In genomic region chr17:42677921-42678781, GRCh38 we compare ENCODE assay signal across 8 cellular contexts. TPM values are rescaled to one million over a fixed set of nuclear protein-coding genes. Genes with fewer than 3 reads are reported as not detected.
DNase-seq lines count a peak whose midpoint lies in the region; ATAC-seq and TF ChIP-seq lines count a peak whose summit lies in the region.

No MANE protein-coding gene starts in this region.

- CTCF ChIA-PET in CD8-positive, alpha-beta memory T cell (lab: Charles Lee) = interaction anchor here (0.6 to 4.9 kb wide), 8 partner anchors 9 to 320 kb away, joined by 4 to 44 read pairs (median 6); partner anchors contain the start of genes PSMC3IP, RETREG3, TUBG1 and VPS25
- CTCF ChIA-PET in T-cell (lab: Charles Lee) = interaction anchor here in 1 of 2 donors (1.3 kb wide), 1 partner anchor 70 kb away, joined by 7 read pairs; no protein-coding TSS in a partner anchor

- POLR2A ChIA-PET in CD8-positive, alpha-beta memory T cell (lab: Charles Lee) = interaction anchor here (0.6 to 1.9 kb wide), 4 partner anchors 95 to 637 kb away, joined by 3 to 8 read pairs (median 4); partner anchors contain the start of genes PSMC3IP and VPS25
- POLR2A ChIA-PET in T-cell (lab: Charles Lee) = no interaction called here

- TF ChIP-seq POLR2A in adrenal gland (IDR thresholded peaks at IDR 0.05) (peak; percentile 15 to 61), heart left ventricle (IDR thresholded peaks at IDR 0.05) (peak in 1 of 2 donors; percentile 32), upper lobe of left lung (IDR thresholded peaks at IDR 0.05) (peak in 3 of 4 donors; percentile 34 to 65 (median 54))

- no peaks in the 10 kb centered on the region for H3K36me3 Mint-ChIP-seq in CD8-positive, alpha-beta memory T cell
- no peaks in the 10 kb centered on the region for H3K36me3 Mint-ChIP-seq in T-cell

- H3K9me3 Mint-ChIP-seq in CD8-positive, alpha-beta memory T cell = no peaks in the 10 kb centered on the region
- H3K9me3 Mint-ChIP-seq in T-cell = no peaks in the 10 kb centered on the region

- peaks cover 36% of the 10 kb centered on the region for H3K79me2 ChIP-seq in GM23248 (ENCODE audit: insufficient read depth)
- peaks cover 9% of the 10 kb centered on the region for H3K79me2 ChIP-seq in parathyroid adenoma

- peak overlapping the region; percentile 66 to 98 (median 82) for H3K27ac Mint-ChIP-seq in CD8-positive, alpha-beta memory T cell
- peak overlapping the region; percentile 75 to 78 for H3K27ac Mint-ChIP-seq in T-cell

- TF ChIP-seq EP300 in upper lobe of left lung (IDR thresholded peaks at IDR 0.05) = no peak

- H3K4me2 ChIP-seq in GM23248 (ENCODE audit: unreplicated experiment) = peak overlapping the region; percentile 90
- peak overlapping the region; percentile 99 for H3K4me2 ChIP-seq in parathyroid adenoma (ENCODE audit: low read length)

- peak; percentile 11 to 29 (median 20) for ATAC-seq in T-cell (replicated peaks in 1 of 4)
- ATAC-seq in heart left ventricle = peak; percentile 42 to 52 (median 45)
- peak; percentile 70 to 79 for ATAC-seq in upper lobe of left lung (ENCODE audit: low FRiP score in 2 of 2)

- peaks cover 81% of the 10 kb centered on the region for H3K4me1 ChIP-seq in CD8-positive, alpha-beta memory T cell (ENCODE audit: insufficient read depth, low read length)
- H3K4me1 ChIP-seq in GM23248 (ENCODE audit: insufficient read depth) (peaks cover 42% of the 10 kb centered on the region), adrenal gland (replicated peaks in 1 of 2) (peaks cover 53 to 79% of the 10 kb centered on the region in 2 donors), heart left ventricle (peaks cover 2 to 89% (median 71%) of the 10 kb centered on the region in 12 donors), parathyroid adenoma (peaks cover 17% of the 10 kb centered on the region), upper lobe of left lung (peaks cover 73 to 88% (median 76%) of the 10 kb centered on the region in 4 donors)

- no peaks in the 10 kb centered on the region for H3K36me3 ChIP-seq in CD8-positive, alpha-beta memory T cell (ENCODE audit: insufficient read depth, low read length)
- H3K36me3 ChIP-seq in GM23248 (ENCODE audit: low read depth) = no peaks in the 10 kb centered on the region
- H3K36me3 ChIP-seq in adrenal gland (replicated peaks in 1 of 2) = peaks cover 0 to 5% of the 10 kb centered on the region in 2 donors
- H3K36me3 ChIP-seq in heart left ventricle = peaks cover 0 to 7% (median 5%) of the 10 kb centered on the region in 9 donors
- no peaks in the 10 kb centered on the region for H3K36me3 ChIP-seq in parathyroid adenoma (ENCODE audit: control insufficient read depth, insufficient read depth, low read length)
- H3K36me3 ChIP-seq in upper lobe of left lung = peaks cover 0 to 5% (median 2%) of the 10 kb centered on the region in 4 donors

- H3K27ac ChIP-seq in CD8-positive, alpha-beta memory T cell (ENCODE audit: low read depth, low read length) = peak overlapping the region; percentile 73
- H3K27ac ChIP-seq in GM23248 (peak overlapping the region; percentile 85), adrenal gland (peak overlapping the region; percentile 84 to 96 (median 91)), heart left ventricle (peak overlapping the region; percentile 76 to 99 (median 96)), parathyroid adenoma (peak overlapping the region; percentile 97), upper lobe of left lung (peak overlapping the region; percentile 91 to 98 (median 93))

- H3K4me3 Mint-ChIP-seq in CD8-positive, alpha-beta memory T cell = peak overlapping the region; percentile 87 to 91 (median 88)
- peak overlapping the region; percentile 84 to 87 (median 86) for H3K4me3 Mint-ChIP-seq in T-cell

- in situ Hi-C loops in GM23248 (cut with MboI) = no loop called here

- peaks cover 39 to 45% of the 10 kb centered on the region in 2 donors for H3K27me3 Mint-ChIP-seq in CD8-positive, alpha-beta memory T cell
- peaks cover 30 to 46% of the 10 kb centered on the region in 2 donors for H3K27me3 Mint-ChIP-seq in T-cell

- H2AFZ ChIP-seq in GM23248 (peak overlapping the region; percentile 68), parathyroid adenoma (peak overlapping the region; percentile 85)

- H3K9me2 ChIP-seq in GM23248 (ENCODE audit: insufficient read depth) = no peaks in the 10 kb centered on the region

- H3K4me1 Mint-ChIP-seq in CD8-positive, alpha-beta memory T cell = peaks cover 51 to 76% (median 63%) of the 10 kb centered on the region in 3 donors
- peaks cover 54 to 68% (median 62%) of the 10 kb centered on the region in 3 donors for H3K4me1 Mint-ChIP-seq in T-cell

- intact Hi-C loops in adrenal gland (cut with DNase I) = loop anchor here in 1 of 2 donors (10.0 kb wide), 1 partner anchor 93 kb away; no protein-coding TSS in a partner anchor
- intact Hi-C loops in heart left ventricle (cut with DNase I) = loop anchor here in 8 of 10 donors (1.0 to 10.0 kb wide), 6 partner anchors 59 to 101 kb away; partner anchors contain the start of genes RETREG3 (in 4 of the 8), TUBG1 (in 4 of the 8) and PSMC3IP (in 2 of the 8)

- H3K27me3 ChIP-seq in CD8-positive, alpha-beta memory T cell (ENCODE audit: insufficient read depth, low read length, poor library complexity, severe bottlenecking) = peaks cover 48% of the 10 kb centered on the region
- H3K27me3 ChIP-seq in GM23248 (replicated peaks; ENCODE audit: insufficient read depth) = no peaks in the 10 kb centered on the region
- no peaks in the 10 kb centered on the region for H3K27me3 ChIP-seq in adrenal gland
- H3K27me3 ChIP-seq in heart left ventricle = peaks cover 0 to 37% (median 0%) of the 10 kb centered on the region in 9 donors
- no peaks in the 10 kb centered on the region for H3K27me3 ChIP-seq in parathyroid adenoma (ENCODE audit: control insufficient read depth, insufficient read depth, low read length)
- peaks cover 0 to 6% (median 3%) of the 10 kb centered on the region in 4 donors for H3K27me3 ChIP-seq in upper lobe of left lung

- H4K20me1 ChIP-seq in GM23248 (ENCODE audit: insufficient read depth) = no peaks in the 10 kb centered on the region

- no peaks in the 10 kb centered on the region for H3K9me3 ChIP-seq in CD8-positive, alpha-beta memory T cell (ENCODE audit: low read length)
- no peaks in the 10 kb centered on the region for H3K9me3 ChIP-seq in GM23248 (ENCODE audit: low read depth)
- H3K9me3 ChIP-seq in adrenal gland (replicated peaks in 1 of 3) = no peaks in the 10 kb centered on the region
- no peaks in the 10 kb centered on the region for H3K9me3 ChIP-seq in heart left ventricle
- H3K9me3 ChIP-seq in parathyroid adenoma (ENCODE audit: control insufficient read depth, low read length) = no peaks in the 10 kb centered on the region
- no peaks in the 10 kb centered on the region for H3K9me3 ChIP-seq in upper lobe of left lung

- 1 to 2% methylated on average over 43 to 51 of the region's 53 CpGs for WGBS in GM23248 (ENCODE audit: low coverage in 1 of 2, low lambda C conversion rate in 2 of 2, missing lambda C conversion rate in 2 of 2), 2 experiments
- WGBS in adrenal gland, 4 donors = 0 to 2% (median 1%) methylated on average over 6 to 53 of the region's 53 CpGs
- 0 to 1% (median 1%) methylated on average over 12 to 53 of the region's 53 CpGs for WGBS in heart left ventricle, 4 donors
- 1% methylated on average over 17 to 23 of the region's 53 CpGs for WGBS in upper lobe of left lung, 2 donors

- peak overlapping the region; percentile 74 for H3K4me3 ChIP-seq in CD8-positive, alpha-beta memory T cell (ENCODE audit: low read length)
- H3K4me3 ChIP-seq in GM23248 = peak overlapping the region; percentile 72
- peak overlapping the region in 3 of 4 donors; percentile 30 to 95 (median 49) for H3K4me3 ChIP-seq in adrenal gland
- H3K4me3 ChIP-seq in heart left ventricle = peak overlapping the region; percentile 28 to 97 (median 85)
- H3K4me3 ChIP-seq in parathyroid adenoma (ENCODE audit: low read depth, low read length) = peak overlapping the region; percentile 88
- peak overlapping the region; percentile 64 to 92 (median 85) for H3K4me3 ChIP-seq in upper lobe of left lung

- peak; percentile 50 to 72 (median 60) for DNase-seq in CD8-positive, alpha-beta memory T cell
- peak; percentile 93 for DNase-seq in GM23248
- peak; percentile 95 for DNase-seq in NCI-H146 (lab: John Stamatoyannopoulos, UW)
- peak in 32 of 34 experiments; percentile 29 to 78 (median 56) for DNase-seq in T-cell
- peak; percentile 88 to 95 (median 91) for DNase-seq in adrenal gland
- DNase-seq in heart left ventricle = peak; percentile 90 to 94 (median 92)
- DNase-seq in upper lobe of left lung = peak; percentile 94 to 98

- TF ChIP-seq CTCF in adrenal gland (IDR thresholded peaks at IDR 0.05) (no peak), heart left ventricle (IDR thresholded peaks at IDR 0.05) (peak in 1 of 12 donors; percentile 12), parathyroid adenoma (IDR thresholded peaks at IDR 0.05) (no peak), upper lobe of left lung (IDR thresholded peaks at IDR 0.05) (no peak)

- H3K9ac ChIP-seq in GM23248 = peak overlapping the region; percentile 77
- H3K9ac ChIP-seq in parathyroid adenoma = peak overlapping the region; percentile 68

- peaks cover 21% of the 10 kb centered on the region for H3F3A ChIP-seq in GM23248 (ENCODE audit: insufficient read depth)

RNA-seq across cellular contexts. Expression of gene PLEKHH3, which starts 1.4 kb away (rescaled TPM):
- under 1 TPM; 0.38 to 0.70 TPM for total RNA-seq in CD8-positive, alpha-beta memory T cell
- not detected for polyA plus RNA-seq in CD8-positive, alpha-beta memory T cell
- total RNA-seq in GM23248 (2014; rRNA removed; shearing (Covaris generic)) = 19.0 and 32.2 TPM in 2 replicates
- polyA plus RNA-seq in GM23248 (2016; fragmentation: Nextera tagmentation; extraction: Ambion mirVana) (6.4 and 7.5 TPM in 2 replicates), adrenal gland (10 to 100 TPM in 2 of 3 donors, 1 to 10 TPM in 1; 1.8 to 73.2 (median 49.6) TPM), heart left ventricle (10 to 100 TPM; 19.5 to 19.9 TPM)
- total RNA-seq in T-cell (1 to 10 TPM in 1 of 5 donors, under 1 TPM in 4; 0.13 to 2.5 (median 0.58) TPM), adrenal gland (10 to 100 TPM; 28.1 to 63.7 (median 46.6) TPM), heart left ventricle (10 to 100 TPM; 17.8 to 25.9 (median 23.6) TPM), upper lobe of left lung (10 to 100 TPM; 18.4 to 93.2 (median 28.4) TPM)

RNA-seq across cellular contexts. Expression of gene CCR10, which starts 3.5 kb away (rescaled TPM):
- total RNA-seq in CD8-positive, alpha-beta memory T cell = under 1 TPM; 0.18 to 0.20 TPM
- polyA plus RNA-seq in CD8-positive, alpha-beta memory T cell = 1.9 TPM
- total RNA-seq in GM23248 (2014; rRNA removed; shearing (Covaris generic)) = 1.1 and 3.5 TPM in 2 replicates
- polyA plus RNA-seq in GM23248 (2016; fragmentation: Nextera tagmentation; extraction: Ambion mirVana) = 1.6 and 2.5 TPM in 2 replicates
- 1 to 10 TPM in 4 of 5 donors, under 1 TPM in 1; 0.53 to 7.8 (median 1.3) TPM for total RNA-seq in T-cell
- 1 to 10 TPM in 6 of 8 donors, under 1 TPM in 2; 0.80 to 7.9 (median 4.2) TPM for total RNA-seq in adrenal gland
- 1 to 10 TPM in 2 of 3 donors, under 1 TPM in 1; 0.31 to 3.6 (median 1.7) TPM for polyA plus RNA-seq in adrenal gland
- 1 to 10 TPM; 1.2 to 3.1 (median 2.1) TPM for total RNA-seq in heart left ventricle
- 1 to 10 TPM; 1.1 to 2.1 TPM for polyA plus RNA-seq in heart left ventricle
- total RNA-seq in upper lobe of left lung = 1 to 10 TPM in 4 of 6 donors, under 1 TPM in 2; 0.30 to 2.2 (median 1.4) TPM

RNA-seq across cellular contexts. Expression of gene CNTNAP1, which starts 4.2 kb away (rescaled TPM):
- total RNA-seq in CD8-positive, alpha-beta memory T cell = 1 to 10 TPM; 1.2 to 1.7 TPM
- polyA plus RNA-seq in CD8-positive, alpha-beta memory T cell = 1.1 TPM
- 23.3 and 24.5 TPM in 2 replicates for total RNA-seq in GM23248 (2014; rRNA removed; shearing (Covaris generic))
- polyA plus RNA-seq in GM23248 (2016; fragmentation: Nextera tagmentation; extraction: Ambion mirVana) (3.2 and 3.6 TPM in 2 replicates), adrenal gland (10 to 100 TPM in 1 of 3 donors, 1 to 10 TPM in 2; 1.6 to 12.5 (median 5.7) TPM), heart left ventricle (1 to 10 TPM; 2.2 to 4.3 TPM)
- total RNA-seq in T-cell (10 to 100 TPM in 1 of 5 donors, 1 to 10 TPM in 4; 2.2 to 18.3 (median 3.0) TPM), adrenal gland (10 to 100 TPM in 2 of 8 donors, 1 to 10 TPM in 6; 1.8 to 31.9 (median 5.4) TPM), heart left ventricle (10 to 100 TPM in 1 of 9 donors, 1 to 10 TPM in 8; 1.3 to 17.9 (median 3.1) TPM), upper lobe of left lung (10 to 100 TPM in 1 of 6 donors, 1 to 10 TPM in 5; 1.7 to 37.7 (median 4.3) TPM)

RNA-seq across cellular contexts. Expression of gene TUBG2, which starts 19.1 kb away (rescaled TPM):
- total RNA-seq in CD8-positive, alpha-beta memory T cell = 10 to 100 TPM; 10.6 to 11.6 TPM
- 3.4 TPM for polyA plus RNA-seq in CD8-positive, alpha-beta memory T cell
- total RNA-seq in GM23248 (2014; rRNA removed; shearing (Covaris generic)) = 12.1 and 14.4 TPM in 2 replicates
- polyA plus RNA-seq in GM23248 (2016; fragmentation: Nextera tagmentation; extraction: Ambion mirVana) = 29.8 and 30.9 TPM in 2 replicates
- 10 to 100 TPM; 13.7 to 22.3 (median 20.5) TPM for total RNA-seq in T-cell
- 10 to 100 TPM; 21.5 to 63.9 (median 45.6) TPM for total RNA-seq in adrenal gland
- polyA plus RNA-seq in adrenal gland = 10 to 100 TPM; 19.3 to 65.1 (median 49.6) TPM
- total RNA-seq in heart left ventricle = 10 to 100 TPM; 11.0 to 28.2 (median 16.7) TPM
- 10 to 100 TPM in 1 of 2 donors, 1 to 10 TPM in 1; 8.6 to 15.3 TPM for polyA plus RNA-seq in heart left ventricle
- 100 to 1,000 TPM in 1 of 6 donors, 10 to 100 TPM in 5; 12.4 to 104 (median 15.2) TPM for total RNA-seq in upper lobe of left lung

Comparison
In these comparisons a context has a peak if more than half of its experiments do, and no peak if none do; other contexts are left out.
1. Peak in every context shown above with its lines: DNase-seq, ATAC-seq, H3K4me3 ChIP-seq and H3K27ac ChIP-seq.
2. ATAC-seq: peak in every context shown above with its lines; median percentile 74 in upper lobe of left lung; 45 in heart left ventricle; 20 in T-cell.